Comparison of ENCODE assay signal across 22 cellular contexts in genomic region chr4:95363579-95363965, GRCh38.
DNase-seq lines count a peak whose midpoint lies in the region; ATAC-seq, FAIRE-seq and TF ChIP-seq lines count a peak whose summit lies in the region.
"Had no signal": no experiment of that assay in that cellular context is flagged by ENCODE, and none has a peak within 500 bp of the region (broad histone marks: within the 10 kb centered on the region; RNA-seq: fewer than 3 reads in every experiment).

No MANE protein-coding gene starts in this region.

- no peaks in the 10 kb centered on the region for H3K36me3 ChIP-seq in small intestine (ENCODE audit: control insufficient read depth in 2 of 2, insufficient read depth in 2 of 2, low read length in 2 of 2)
- H3K36me3 ChIP-seq: left ventricle myocardium inferior had no signal

- DNase-seq in NCI-H69 (lab: John Stamatoyannopoulos, UW) (peak; percentile 49), dermis blood vessel endothelial cell (peak; percentile 1), progenitor cell of endocrine pancreas (ENCODE audit: low spot score, unreplicated experiment) (no peak), small intestine (no peak)
- no peak for DNase-seq in activated naive CD8-positive, alpha-beta T cell treated with anti-CD3 and anti-CD28 coated beads, Interleukin-2, amount 50 U/mL, for 24 hours
- DNase-seq: activated CD4-positive, alpha-beta T cell treated with anti-CD3 and anti-CD28 coated beads for 4 hours; activated naive CD4-positive, alpha-beta T cell treated with anti-CD3 and anti-CD28 coated beads, Interleukin-2, amount 10 ng/mL, durations not matched to agents 7 days and 5 days; cerebellar nuclear complex; effector CD4-positive, alpha-beta T cell; HFFc6; left ventricle myocardium inferior; natural killer cell; stimulated activated CD4-positive, alpha-beta T cell treated with anti-CD3 and anti-CD28 coated beads, Interleukin-12 subunit alpha, Interleukin-12 subunit beta, amount 100 ng/mL, for 4 hours; stimulated activated CD4-positive, alpha-beta T cell treated with anti-CD3 and anti-CD28 coated beads, Interleukin-4, amount 100 ng/mL, for 24 hours; stimulated activated naive B cell treated with anti-CD40 and anti-IgM and Interleukin-4, amounts not matched to agents 10 μg/mL and 1 μg/mL and 100 μg/mL, for 72 hours had no signal

- H3K4me3 ChIP-seq in small intestine (ENCODE audit: low read depth in 1 of 2, low read length in 2 of 2), result no peak overlapping the region
- H3K4me3 ChIP-seq: left ventricle myocardium inferior, SK-N-MC had no signal

- H3K27me3 Mint-ChIP-seq in progenitor cell of endocrine pancreas, result no peaks in the 10 kb centered on the region
- peaks cover 2% of the 10 kb centered on the region for H3K27me3 Mint-ChIP-seq in activated naive CD8-positive, alpha-beta T cell treated with anti-CD3 and anti-CD28 coated beads, Interleukin-2, amount 50 U/mL, for 24 hours
- H3K27me3 Mint-ChIP-seq: activated naive CD4-positive, alpha-beta T cell treated with anti-CD3 and anti-CD28 coated beads, Interleukin-2, amount 10 ng/mL, durations not matched to agents 7 days and 5 days; CD4-positive, CD25-positive, alpha-beta regulatory T cell; stimulated activated naive B cell treated with anti-CD40 and anti-IgM and Interleukin-4, amounts not matched to agents 10 μg/mL and 1 μg/mL and 100 μg/mL, for 72 hours had no signal

- H3K36me3 Mint-ChIP-seq in progenitor cell of endocrine pancreas (ENCODE audit: insufficient read depth), result no peaks in the 10 kb centered on the region
- no peaks in the 10 kb centered on the region for H3K36me3 Mint-ChIP-seq in activated naive CD8-positive, alpha-beta T cell treated with anti-CD3 and anti-CD28 coated beads, Interleukin-2, amount 50 U/mL, for 24 hours (ENCODE audit: low read depth)
- H3K36me3 Mint-ChIP-seq: activated naive CD4-positive, alpha-beta T cell treated with anti-CD3 and anti-CD28 coated beads, Interleukin-2, amount 10 ng/mL, durations not matched to agents 7 days and 5 days; CD4-positive, CD25-positive, alpha-beta regulatory T cell; natural killer cell; stimulated activated naive B cell treated with anti-CD40 and anti-IgM and Interleukin-4, amounts not matched to agents 10 μg/mL and 1 μg/mL and 100 μg/mL, for 72 hours had no signal

- TF ChIP-seq CTCF in progenitor cell of endocrine pancreas (IDR thresholded peaks at IDR 0.05; ENCODE audit: unreplicated experiment), result no peak

- no peaks in the 10 kb centered on the region for H3K4me1 ChIP-seq in small intestine (ENCODE audit: control insufficient read depth in 2 of 2, insufficient read depth in 1 of 2, low read depth in 1 of 2, low read length in 1 of 2)
- H3K4me1 ChIP-seq: parathyroid adenoma had no signal

- peak overlapping the region; percentile 54 for H3K27ac Mint-ChIP-seq in progenitor cell of endocrine pancreas
- H3K27ac Mint-ChIP-seq in activated naive CD8-positive, alpha-beta T cell treated with anti-CD3 and anti-CD28 coated beads, Interleukin-2, amount 50 U/mL, for 24 hours, result no peak overlapping the region
- H3K27ac Mint-ChIP-seq: activated naive CD4-positive, alpha-beta T cell treated with anti-CD3 and anti-CD28 coated beads, Interleukin-2, amount 10 ng/mL, durations not matched to agents 7 days and 5 days; CD4-positive, CD25-positive, alpha-beta regulatory T cell; HFFc6; natural killer cell; stimulated activated naive B cell treated with anti-CD40 and anti-IgM and Interleukin-4, amounts not matched to agents 10 μg/mL and 1 μg/mL and 100 μg/mL, for 72 hours had no signal

- FAIRE-seq in small intestine (lab: Jason Lieb, UNC), result no peak
- FAIRE-seq: frontal cortex had no signal

- H3K9me3 ChIP-seq in small intestine (ENCODE audit: control insufficient read depth, low read depth), result no peaks in the 10 kb centered on the region
- H3K9me3 ChIP-seq: left ventricle myocardium inferior had no signal

- peak; percentile 45 for ATAC-seq in GM19324 (IDR thresholded peaks at IDR 0.05; ENCODE audit: low FRiP score, unreplicated experiment)
- no peak for ATAC-seq in activated naive CD8-positive, alpha-beta T cell treated with anti-CD3 and anti-CD28 coated beads, Interleukin-2, amount 50 U/mL, for 24 hours
- ATAC-seq in GM18519 (IDR thresholded peaks at IDR 0.05; ENCODE audit: low FRiP score, unreplicated experiment), result no peak
- ATAC-seq: natural killer cell; stimulated activated naive B cell treated with anti-CD40 and anti-IgM and Interleukin-4, amounts not matched to agents 10 μg/mL and 1 μg/mL and 100 μg/mL, for 72 hours had no signal

- WGBS in small intestine, 3 donors, result 71 to 75% (median 74%) methylated on average over 2 of the region's 2 CpGs

- no peaks in the 10 kb centered on the region for H3K27me3 ChIP-seq in small intestine (ENCODE audit: control insufficient read depth in 2 of 2, insufficient read depth in 2 of 2, low read length in 2 of 2)

- H3K4me1 Mint-ChIP-seq in progenitor cell of endocrine pancreas (ENCODE audit: low read depth), result peaks cover 28% of the 10 kb centered on the region
- no peaks in the 10 kb centered on the region for H3K4me1 Mint-ChIP-seq in activated naive CD8-positive, alpha-beta T cell treated with anti-CD3 and anti-CD28 coated beads, Interleukin-2, amount 50 U/mL, for 24 hours
- H3K4me1 Mint-ChIP-seq: activated naive CD4-positive, alpha-beta T cell treated with anti-CD3 and anti-CD28 coated beads, Interleukin-2, amount 10 ng/mL, durations not matched to agents 7 days and 5 days; CD4-positive, CD25-positive, alpha-beta regulatory T cell; natural killer cell; stimulated activated naive B cell treated with anti-CD40 and anti-IgM and Interleukin-4, amounts not matched to agents 10 μg/mL and 1 μg/mL and 100 μg/mL, for 72 hours had no signal

- no peak overlapping the region for H3K4me3 Mint-ChIP-seq in progenitor cell of endocrine pancreas (ENCODE audit: low read depth)
- no peak overlapping the region for H3K4me3 Mint-ChIP-seq in activated naive CD8-positive, alpha-beta T cell treated with anti-CD3 and anti-CD28 coated beads, Interleukin-2, amount 50 U/mL, for 24 hours
- H3K4me3 Mint-ChIP-seq: activated naive CD4-positive, alpha-beta T cell treated with anti-CD3 and anti-CD28 coated beads, Interleukin-2, amount 10 ng/mL, durations not matched to agents 7 days and 5 days; CD4-positive, CD25-positive, alpha-beta regulatory T cell; HFFc6; natural killer cell; stimulated activated naive B cell treated with anti-CD40 and anti-IgM and Interleukin-4, amounts not matched to agents 10 μg/mL and 1 μg/mL and 100 μg/mL, for 72 hours had no signal

- H3K9me3 Mint-ChIP-seq in progenitor cell of endocrine pancreas (ENCODE audit: low read depth), result no peaks in the 10 kb centered on the region
- H3K9me3 Mint-ChIP-seq in activated naive CD8-positive, alpha-beta T cell treated with anti-CD3 and anti-CD28 coated beads, Interleukin-2, amount 50 U/mL, for 24 hours, result no peaks in the 10 kb centered on the region
- H3K9me3 Mint-ChIP-seq: activated naive CD4-positive, alpha-beta T cell treated with anti-CD3 and anti-CD28 coated beads, Interleukin-2, amount 10 ng/mL, durations not matched to agents 7 days and 5 days; natural killer cell; stimulated activated naive B cell treated with anti-CD40 and anti-IgM and Interleukin-4, amounts not matched to agents 10 μg/mL and 1 μg/mL and 100 μg/mL, for 72 hours had no signal

- H3K27ac ChIP-seq in small intestine (ENCODE audit: low read depth in 1 of 2, low read length in 1 of 2), result no peak overlapping the region
- H3K27ac ChIP-seq: left ventricle myocardium inferior, parathyroid adenoma, RWPE1, SK-N-MC had no signal

Comparison
In these comparisons a context has a peak if more than half of its experiments do, and no peak if none do; other contexts are left out.
1. DNase-seq: peak in NCI-H69 (single experiment) and dermis blood vessel endothelial cell (single experiment); none in progenitor cell of endocrine pancreas (single experiment), activated naive CD8-positive, alpha-beta T cell treated with anti-CD3 and anti-CD28 coated beads, Interleukin-2, amount 50 U/mL, for 24 hours (single experiment) and small intestine (single experiment).